8 cellular contexts compared by ENCODE assay signal in the genomic region with DNA sequence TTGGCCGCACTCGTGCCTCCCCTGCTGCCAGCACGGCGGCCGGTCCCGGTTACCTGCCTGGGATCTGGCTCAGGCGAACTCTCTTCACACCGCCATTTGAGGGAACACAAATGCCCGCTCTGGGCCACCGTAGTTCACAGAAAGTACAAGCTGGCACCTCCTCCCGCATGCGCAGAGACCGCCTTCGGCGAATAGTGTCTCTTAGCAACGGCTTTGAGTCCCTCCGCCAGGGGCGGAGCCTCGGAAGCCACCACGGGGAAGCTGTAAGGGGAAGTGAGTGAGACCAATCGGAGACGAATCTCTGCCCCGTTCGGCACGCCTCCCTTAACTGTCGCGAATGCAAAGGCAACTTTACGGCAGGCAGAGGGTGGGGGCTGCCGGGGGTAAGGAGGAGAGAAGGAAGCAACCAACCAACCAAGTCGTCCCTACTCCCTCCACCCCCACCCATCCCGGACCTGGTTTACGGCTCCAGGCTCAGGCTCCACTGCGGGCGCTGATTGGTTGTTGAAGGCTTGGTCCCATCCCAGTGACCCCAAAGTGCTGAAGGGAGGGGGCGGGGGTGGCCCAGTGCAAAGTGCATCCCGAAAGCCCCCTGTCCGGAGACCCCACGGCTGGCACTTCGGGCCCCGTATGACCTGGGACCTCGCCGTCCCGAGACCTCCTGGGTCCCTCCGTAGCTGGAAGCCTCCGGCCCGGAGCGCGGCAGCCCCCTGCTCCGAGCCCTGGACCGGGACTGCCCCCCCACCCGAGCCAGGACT. TPM values are rescaled to one million over a fixed set of nuclear protein-coding genes. Genes with fewer than 3 reads are reported as not detected.
A peak's percentile ranks its signal among the peaks of the same experiment; 100 is the strongest.
DNase-seq lines count a peak whose midpoint lies in the region; ATAC-seq and TF ChIP-seq lines count a peak whose summit lies in the region.

A gene with protein sequence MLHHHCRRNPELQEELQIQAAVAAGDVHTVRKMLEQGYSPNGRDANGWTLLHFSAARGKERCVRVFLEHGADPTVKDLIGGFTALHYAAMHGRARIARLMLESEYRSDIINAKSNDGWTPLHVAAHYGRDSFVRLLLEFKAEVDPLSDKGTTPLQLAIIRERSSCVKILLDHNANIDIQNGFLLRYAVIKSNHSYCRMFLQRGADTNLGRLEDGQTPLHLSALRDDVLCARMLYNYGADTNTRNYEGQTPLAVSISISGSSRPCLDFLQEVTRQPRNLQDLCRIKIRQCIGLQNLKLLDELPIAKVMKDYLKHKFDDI (plus strand): TSS at position 526 of the 758 bp plus-strand sequence. CDS start 9,628 bp downstream, outside the sequence.
Gene LINS1, minus strand, starts transcription at position 121 of the 758 bp plus-strand sequence. CDS start 21,342 bp downstream, outside the sequence.

- peak within 1 kb of the TSS; percentile 94 for H3K4me3 ChIP-seq in GM06990 (replicated peaks; ENCODE audit: low read depth, low read length)
- peak within 1 kb of the TSS; percentile 84 for H3K4me3 ChIP-seq in suprapubic skin

- H3K36me3 ChIP-seq in GM06990 (ENCODE audit: control insufficient read depth, insufficient read depth, low read length) (no peaks in the 10 kb centered on the region), suprapubic skin (peaks cover 4% of the 10 kb centered on the region)

- H3K27me3 Mint-ChIP-seq in activated naive CD4-positive, alpha-beta T cell treated with anti-CD3 and anti-CD28 coated beads, Interleukin-2, amount 50 U/mL, for 24 hours: no peaks in the 10 kb centered on the region

- peaks cover 14% of the 10 kb centered on the region for H3K36me3 Mint-ChIP-seq in activated naive CD4-positive, alpha-beta T cell treated with anti-CD3 and anti-CD28 coated beads, Interleukin-2, amount 50 U/mL, for 24 hours

- no peaks in the 10 kb centered on the region for H3K9me3 Mint-ChIP-seq in activated naive CD4-positive, alpha-beta T cell treated with anti-CD3 and anti-CD28 coated beads, Interleukin-2, amount 50 U/mL, for 24 hours

- H3K9me3 ChIP-seq in suprapubic skin: no peaks in the 10 kb centered on the region

- peak within 1 kb of the TSS; percentile 95 for H3K27ac Mint-ChIP-seq in activated naive CD4-positive, alpha-beta T cell treated with anti-CD3 and anti-CD28 coated beads, Interleukin-2, amount 50 U/mL, for 24 hours

- TF ChIP-seq POLR2A in suprapubic skin (IDR thresholded peaks at IDR 0.05): no peak

- peak; percentile 97 for DNase-seq in GM06990 (ENCODE audit: extremely low read depth, insufficient read length)
- peak; percentile 99 for DNase-seq in NCI-H1092 (lab: John Stamatoyannopoulos, UW)
- DNase-seq in globus pallidus (ENCODE audit: low spot score): peak; percentile 100
- DNase-seq in nucleus accumbens (lab: John Stamatoyannopoulos, UW): peak; percentile 97 to 100 (median 100)
- peak; percentile 100 for DNase-seq in suprapubic skin (ENCODE audit: low spot score in 2 of 2)

- H3K27me3 ChIP-seq in GM06990 (replicated peaks; ENCODE audit: control insufficient read depth, insufficient read depth, low read length) (no peaks in the 10 kb centered on the region), suprapubic skin (no peaks in the 10 kb centered on the region)

- TF ChIP-seq EP300 in suprapubic skin (IDR thresholded peaks at IDR 0.05): no peak

- H3K4me3 Mint-ChIP-seq in activated naive CD4-positive, alpha-beta T cell treated with anti-CD3 and anti-CD28 coated beads, Interleukin-2, amount 50 U/mL, for 24 hours: no peak within 1 kb of the TSS

- peak; percentile 83 for ATAC-seq in HG02588 (IDR thresholded peaks at IDR 0.05; ENCODE audit: unreplicated experiment)
- ATAC-seq in SK-N-SH treated with all-trans-retinoic acid at 6 μM for 48 hours: peak; percentile 99

- peaks cover 50% of the 10 kb centered on the region for H3K4me1 ChIP-seq in suprapubic skin

- TF ChIP-seq CTCF in GM06990 (IDR thresholded peaks at IDR 0.05; ENCODE audit: insufficient read depth, low read length, poor library complexity, severe bottlenecking) (no peak), suprapubic skin (IDR thresholded peaks at IDR 0.05) (no peak)

- WGBS in suprapubic skin: 3% methylated on average over 26 of the region's 51 CpGs

- peak within 1 kb of the TSS; percentile 84 for H3K27ac ChIP-seq in suprapubic skin

- peaks cover 65% of the 10 kb centered on the region for H3K4me1 Mint-ChIP-seq in activated naive CD4-positive, alpha-beta T cell treated with anti-CD3 and anti-CD28 coated beads, Interleukin-2, amount 50 U/mL, for 24 hours

TF ChIP-seq in SK-N-SH treated with all-trans-retinoic acid at 6 μM for 48 hours, 23 proteins besides CTCF, POLR2A, EP300 and RAD21:
- 0 out of 2 replicates have a peak, but pooled peaks have one; percentile 37 for TF ChIP-seq GLIS3 (CRISPR knock-in tag; IDR thresholded peaks at IDR 0.05)
- no peak for TF ChIP-seq ZNF565 (CRISPR knock-in tag; conservative IDR thresholded peaks at IDR 0.05; ENCODE audit: low read depth)
- TF ChIP-seq TOX (CRISPR knock-in tag; IDR thresholded peaks at IDR 0.05; ENCODE audit: borderline replicate concordance): no peak
- TF ChIP-seq, protein P1, sequence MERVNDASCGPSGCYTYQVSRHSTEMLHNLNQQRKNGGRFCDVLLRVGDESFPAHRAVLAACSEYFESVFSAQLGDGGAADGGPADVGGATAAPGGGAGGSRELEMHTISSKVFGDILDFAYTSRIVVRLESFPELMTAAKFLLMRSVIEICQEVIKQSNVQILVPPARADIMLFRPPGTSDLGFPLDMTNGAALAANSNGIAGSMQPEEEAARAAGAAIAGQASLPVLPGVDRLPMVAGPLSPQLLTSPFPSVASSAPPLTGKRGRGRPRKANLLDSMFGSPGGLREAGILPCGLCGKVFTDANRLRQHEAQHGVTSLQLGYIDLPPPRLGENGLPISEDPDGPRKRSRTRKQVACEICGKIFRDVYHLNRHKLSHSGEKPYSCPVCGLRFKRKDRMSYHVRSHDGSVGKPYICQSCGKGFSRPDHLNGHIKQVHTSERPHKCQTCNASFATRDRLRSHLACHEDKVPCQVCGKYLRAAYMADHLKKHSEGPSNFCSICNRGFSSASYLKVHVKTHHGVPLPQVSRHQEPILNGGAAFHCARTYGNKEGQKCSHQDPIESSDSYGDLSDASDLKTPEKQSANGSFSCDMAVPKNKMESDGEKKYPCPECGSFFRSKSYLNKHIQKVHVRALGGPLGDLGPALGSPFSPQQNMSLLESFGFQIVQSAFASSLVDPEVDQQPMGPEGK (CRISPR knock-in tag; IDR thresholded peaks at IDR 0.05; ENCODE audit: borderline replicate concordance): peak; percentile 57; the same call in 1 of the 2 replicates

RNA-seq across cellular contexts. Expression of the first gene that starts in this region (rescaled TPM):
- 10 to 100 TPM in 2 of 4 donors, 1 to 10 TPM in 2; 8.2 to 13.4 (median 10.8) TPM for total RNA-seq in suprapubic skin

RNA-seq across cellular contexts. Expression of gene LINS1, which starts in this region (rescaled TPM):
- 10 to 100 TPM; 17.6 to 25.2 (median 20.7) TPM for total RNA-seq in suprapubic skin

Comparison
In these comparisons a context has a peak if more than half of its experiments do, and no peak if none do; other contexts are left out.
1. Peak in every context shown above with its lines: DNase-seq, ATAC-seq, H3K4me3 ChIP-seq and H3K27ac ChIP-seq.